14 cellular contexts compared by ENCODE assay signal in genomic region chr3:46517016-46517770, GRCh38. TPM values are rescaled to one million over a fixed set of nuclear protein-coding genes. Genes with fewer than 3 reads are reported as not detected.
DNase-seq lines count a peak whose midpoint lies in the region; ATAC-seq, FAIRE-seq and TF ChIP-seq lines count a peak whose summit lies in the region.
"Had no signal": no experiment of that assay in that cellular context is flagged by ENCODE, and none has a peak within 500 bp of the region (broad histone marks: within the 10 kb centered on the region; RNA-seq: fewer than 3 reads in every experiment).

No MANE protein-coding gene starts in this region.

- no peak for FAIRE-seq in H1 (lab: Jason Lieb, UNC)
- FAIRE-seq: GM18507 had no signal

- H4K91ac ChIP-seq in H1 (replicated peaks; ENCODE audit: insufficient read length, low read length), result no peak overlapping the region

- no peak overlapping the region for H4K5ac ChIP-seq in H1 (ENCODE audit: insufficient read length, low read depth, low read length)

- no peak overlapping the region for H3K4me2 ChIP-seq in H1 (ENCODE audit: insufficient read depth in 1 of 2, low read depth in 2 of 2, low read length in 2 of 2)
- no peak overlapping the region for H3K4me2 ChIP-seq in osteoblast (ENCODE audit: insufficient read depth, low read length)

- no peak overlapping the region for H3K14ac ChIP-seq in H1 (ENCODE audit: insufficient read length)

- no peak overlapping the region for H3K4me3 ChIP-seq in H1 (ENCODE audit: extremely low read depth in 1 of 4, insufficient read depth in 2 of 4, low read depth in 3 of 4, low read length in 4 of 4)
- H3K4me3 ChIP-seq in osteoblast (ENCODE audit: insufficient read depth, low read length), result no peak overlapping the region

- no peak for TF ChIP-seq EP300 in H1 (IDR thresholded peaks at IDR 0.05; ENCODE audit: borderline replicate concordance in 1 of 2, low read depth in 2 of 2, low read length in 2 of 2)

- no peak overlapping the region for H4K8ac ChIP-seq in H1 (ENCODE audit: extremely low read depth, insufficient read depth, low read length)

- no peak overlapping the region for H3K27ac ChIP-seq in H1 (ENCODE audit: low read depth, low read length)
- peak overlapping the region; percentile 55 for H3K27ac ChIP-seq in osteoblast (ENCODE audit: low read depth, low read length)

- no peak for TF ChIP-seq POLR2A in H1 (IDR thresholded peaks at IDR 0.05; ENCODE audit: control extremely low read depth in 1 of 2, low read depth in 2 of 2, low read length in 2 of 2)

- H2AFZ ChIP-seq in H1 (ENCODE audit: low read length), result no peak overlapping the region
- H2AFZ ChIP-seq in osteoblast (ENCODE audit: low read length), result no peak overlapping the region

- H3K23ac ChIP-seq in H1 (ENCODE audit: insufficient read length), result no peak overlapping the region

- H3K9ac ChIP-seq in H1 (replicated peaks in 1 of 4; ENCODE audit: extremely low read depth in 1 of 4, low read depth in 3 of 4, low read length in 3 of 4), result no peak overlapping the region

- H3K79me1 ChIP-seq in H1 (ENCODE audit: low read depth, low read length), result no peaks in the 10 kb centered on the region

- H3K18ac ChIP-seq in H1 (ENCODE audit: extremely low read depth, low read length), result no peak overlapping the region

- CTCF ChIA-PET in H1 (lab: Charles Lee; ENCODE audit: partially characterized antibody), result interaction anchor here (0.5 to 3.7 kb wide), 3 partner anchors 28 to 241 kb away, joined by 3 to 14 read pairs (median 3); no protein-coding TSS in a partner anchor

- 95% methylated on average over 7 of the region's 7 CpGs; no CpG with 5 or more reads in 1 of the 2 experiments for WGBS in H1 (ENCODE audit: extremely low coverage in 1 of 2, insufficient coverage in 1 of 2, insufficient read length in 1 of 2, insufficient replicate concordance in 2 of 2, low coverage in 1 of 2, low lambda C conversion rate in 2 of 2, missing lambda C conversion rate in 1 of 2), 2 experiments

- H2BK120ac ChIP-seq in H1 (replicated peaks; ENCODE audit: low read depth, low read length), result no peak overlapping the region

- no peaks in the 10 kb centered on the region for H3K36me3 ChIP-seq in H1 (ENCODE audit: control insufficient read depth in 2 of 4, insufficient read depth in 4 of 4, low read length in 3 of 4)
- H3K36me3 ChIP-seq in osteoblast (ENCODE audit: insufficient read depth, low read length), result no peaks in the 10 kb centered on the region

- no peak for TF ChIP-seq RAD21 in H1 (IDR thresholded peaks at IDR 0.05 in 1 of 2, conservative IDR thresholded peaks at IDR 0.05 in 1 of 2; ENCODE audit: low read depth in 2 of 2, low read length in 2 of 2)

- ATAC-seq in HG03280 (IDR thresholded peaks at IDR 0.05; ENCODE audit: unreplicated experiment), result no peak
- no peak for ATAC-seq in HG03432 (IDR thresholded peaks at IDR 0.05; ENCODE audit: unreplicated experiment)
- ATAC-seq in esophagus mucosa, result no peak

- peak overlapping the region; percentile 80; the same call in 1 of the 2 replicates for H2BK20ac ChIP-seq in H1 (ENCODE audit: low read length)

- H2BK5ac ChIP-seq in H1 (ENCODE audit: low read depth, low read length), result no peak overlapping the region

- H2AK5ac ChIP-seq in H1 (ENCODE audit: low read depth, low read length), result no peak overlapping the region

- H3K9me3 ChIP-seq in H1 (ENCODE audit: insufficient read depth in 2 of 2, low read depth in 1 of 2, low read length in 1 of 2), result no peaks in the 10 kb centered on the region
- H3K9me3 ChIP-seq in osteoblast (ENCODE audit: low read depth, low read length), result no peaks in the 10 kb centered on the region

- no peak overlapping the region for H2BK15ac ChIP-seq in H1 (ENCODE audit: low read length)

- no peaks in the 10 kb centered on the region for H3K23me2 ChIP-seq in H1 (ENCODE audit: low read depth, low read length)

- H3K4ac ChIP-seq in H1 (replicated peaks; ENCODE audit: insufficient read length, low read depth, low read length), result no peak overlapping the region

- DNase-seq in GM03348 (ENCODE audit: low spot score) (peak; percentile 58), RKO (ENCODE audit: low spot score) (peak; percentile 56), H1 (ENCODE audit: low read depth in 1 of 2, low spot score in 2 of 2) (no peak), osteoblast (ENCODE audit: insufficient read length, low spot score, missing footprints) (no peak), GF-D8 (lab: John Stamatoyannopoulos, UW) (no peak)
- DNase-seq: activated CD4-positive, alpha-beta T cell treated with anti-CD3 and anti-CD28 coated beads, Interleukin-2, amount 50 U/mL, for 4 hours; DMS 273 treated with DMSO at 0.1 percent for 48 hours; head of caudate nucleus; Karpas-422; NCI-H446 had no signal

- H4K20me1 ChIP-seq in H1 (replicated peaks in 1 of 2; ENCODE audit: control insufficient read depth in 1 of 2, insufficient read depth in 2 of 2, low read length in 2 of 2), result no peaks in the 10 kb centered on the region
- H4K20me1 ChIP-seq in osteoblast (ENCODE audit: insufficient read depth, low read length), result no peaks in the 10 kb centered on the region

- no peaks in the 10 kb centered on the region for H3K4me1 ChIP-seq in H1 (replicated peaks in 1 of 4; ENCODE audit: control insufficient read depth in 3 of 4, insufficient read depth in 4 of 4, low read length in 3 of 4)
- peaks cover 13% of the 10 kb centered on the region for H3K4me1 ChIP-seq in osteoblast (ENCODE audit: insufficient read depth, low read length)

- H3K56ac ChIP-seq in H1 (replicated peaks; ENCODE audit: insufficient read length, low read depth, low read length), result no peak overlapping the region

- no peak overlapping the region for H2BK12ac ChIP-seq in H1 (ENCODE audit: low read depth, low read length)

- TF ChIP-seq CTCF in H1 (IDR thresholded peaks at IDR 0.05; ENCODE audit: control extremely low read depth in 1 of 3, insufficient read depth in 1 of 3, low read depth in 1 of 3, low read length in 3 of 3) (no peak), osteoblast (IDR thresholded peaks at IDR 0.05; ENCODE audit: extremely low read depth, low read depth, low read length) (no peak)

- H3K27me3 ChIP-seq in H1 (replicated peaks in 1 of 4; ENCODE audit: control insufficient read depth in 3 of 4, extremely low read depth in 1 of 4, insufficient read depth in 3 of 4, low read length in 3 of 4), result no peaks in the 10 kb centered on the region
- no peaks in the 10 kb centered on the region for H3K27me3 ChIP-seq in osteoblast (ENCODE audit: insufficient read depth, low read length)

- POLR2A ChIA-PET in H1 (lab: Charles Lee; ENCODE audit: partially characterized antibody), result interaction anchor here (0.6 to 2.2 kb wide), 4 partner anchors 9 to 57 kb away, joined by 3 to 6 read pairs (median 4); no protein-coding TSS in a partner anchor

- H3K79me2 ChIP-seq in H1 (ENCODE audit: control insufficient read depth in 1 of 2, insufficient read depth in 2 of 2, low read length in 2 of 2) (no peaks in the 10 kb centered on the region), osteoblast (ENCODE audit: insufficient read depth, low read length) (no peaks in the 10 kb centered on the region)

TF ChIP-seq in H1, 55 proteins besides CTCF, POLR2A, EP300 and RAD21:
- TF ChIP-seq CTBP2 (IDR thresholded peaks at IDR 0.05; ENCODE audit: borderline replicate concordance, insufficient read depth, insufficient read length, low read length), result no peak
- TF ChIP-seq CREB1 (IDR thresholded peaks at IDR 0.05), result no peak
- TF ChIP-seq FOSL1 (IDR thresholded peaks at IDR 0.05; ENCODE audit: insufficient read depth, low read depth, low read length), result no peak
- TF ChIP-seq JUND (IDR thresholded peaks at IDR 0.05; ENCODE audit: low read length), result no peak
- no peak for TF ChIP-seq CHD1 (IDR thresholded peaks at IDR 0.05; ENCODE audit: low read depth, low read length)
- TF ChIP-seq MAFK (IDR thresholded peaks at IDR 0.05; ENCODE audit: low read depth, low read length), result no peak
- TF ChIP-seq SP2 (IDR thresholded peaks at IDR 0.05; ENCODE audit: low read length), result no peak

RNA-seq across cellular contexts. Expression of gene RTP3, which starts 19.4 kb away (rescaled TPM):
- 0.33 TPM in 1 of 2 replicates, not detected in the other for total RNA-seq in H1 (2021; fragmentation: NEBNext Ultra II Directional; extraction: Animal tissue kit (Norgen Biotek cat#: 25700))
- 0.06 and 0.08 TPM in 2 replicates for polyA plus RNA-seq in H1 (2011; rRNA removed)
- polyA plus RNA-seq in H1 (2011; cell fraction: cytosol; rRNA removed), result 0.05 TPM
- polyA plus RNA-seq in H1 (2011; cell fraction: nucleus; rRNA removed), result not detected
- 0.13 to 0.17 TPM (median 0.13 TPM) in 3 of 4 replicates, not detected in the other for polyA plus RNA-seq in H1 (2012, experiment 1 of 2)
- 0.13 TPM for polyA plus RNA-seq in H1 (2012, experiment 2 of 2)
- 0.10 TPM for polyA plus RNA-seq in H1 (2013, experiment 1 of 2)
- polyA plus RNA-seq in H1 (2013, experiment 2 of 2), result not detected
- polyA minus RNA-seq in H1 (2011; rRNA and poly(A)+ RNA removed), result not detected in 2 replicates
- polyA minus RNA-seq in H1 (2011; cell fraction: cytosol; rRNA and poly(A)+ RNA removed), result not detected
- polyA minus RNA-seq in H1 (2011; cell fraction: nucleus; rRNA and poly(A)+ RNA removed), result not detected
- total RNA-seq in osteoblast (not detected in 2 replicates), esophagus mucosa (not detected)

RNA-seq across cellular contexts. Expression of gene LRRC2, which starts 48.9 kb away (rescaled TPM):
- 6.4 and 7.3 TPM in 2 replicates for total RNA-seq in H1 (2021; fragmentation: NEBNext Ultra II Directional; extraction: Animal tissue kit (Norgen Biotek cat#: 25700))
- polyA plus RNA-seq in H1 (2011; rRNA removed), result 1.2 and 1.4 TPM in 2 replicates
- polyA plus RNA-seq in H1 (2011; cell fraction: cytosol; rRNA removed), result 2.8 TPM
- polyA plus RNA-seq in H1 (2011; cell fraction: nucleus; rRNA removed), result 2.9 TPM
- 2.8 to 3.4 TPM (median 3.1 TPM) in 4 replicates for polyA plus RNA-seq in H1 (2012, experiment 1 of 2)
- polyA plus RNA-seq in H1 (2012, experiment 2 of 2), result 0.24 TPM
- polyA plus RNA-seq in H1 (2013, experiment 1 of 2), result 3.9 TPM
- 3.5 TPM for polyA plus RNA-seq in H1 (2013, experiment 2 of 2)
- polyA minus RNA-seq in H1 (2011; rRNA and poly(A)+ RNA removed), result 3.5 and 4.9 TPM in 2 replicates
- polyA minus RNA-seq in H1 (2011; cell fraction: cytosol; rRNA and poly(A)+ RNA removed), result 1.9 TPM
- polyA minus RNA-seq in H1 (2011; cell fraction: nucleus; rRNA and poly(A)+ RNA removed), result 7.9 TPM
- total RNA-seq in osteoblast (4.7 and 5.1 TPM in 2 replicates), esophagus mucosa (0.28 TPM)

RNA-seq across cellular contexts. Expression of gene LTF, which starts 52.5 kb away (rescaled TPM):
- total RNA-seq in H1 (2021; fragmentation: NEBNext Ultra II Directional; extraction: Animal tissue kit (Norgen Biotek cat#: 25700)), result 0.80 and 0.99 TPM in 2 replicates
- 0.23 and 0.36 TPM in 2 replicates for polyA plus RNA-seq in H1 (2011; rRNA removed)
- 0.36 TPM for polyA plus RNA-seq in H1 (2011; cell fraction: cytosol; rRNA removed)
- polyA plus RNA-seq in H1 (2011; cell fraction: nucleus; rRNA removed), result 0.76 TPM
- 0.41 to 0.60 TPM (median 0.47 TPM) in 4 replicates for polyA plus RNA-seq in H1 (2012, experiment 1 of 2)
- polyA plus RNA-seq in H1 (2012, experiment 2 of 2), result 0.66 TPM
- polyA plus RNA-seq in H1 (2013, experiment 1 of 2), result 0.55 TPM
- polyA plus RNA-seq in H1 (2013, experiment 2 of 2), result 0.50 TPM
- 0.28 and 0.93 TPM in 2 replicates for polyA minus RNA-seq in H1 (2011; rRNA and poly(A)+ RNA removed)
- polyA minus RNA-seq in H1 (2011; cell fraction: cytosol; rRNA and poly(A)+ RNA removed), result 1.7 TPM
- polyA minus RNA-seq in H1 (2011; cell fraction: nucleus; rRNA and poly(A)+ RNA removed), result not detected
- total RNA-seq in osteoblast, result 0.59 and 0.72 TPM in 2 replicates
- total RNA-seq in esophagus mucosa, result 108 TPM

Comparison
In these comparisons a context has a peak if more than half of its experiments do, and no peak if none do; other contexts are left out.
1. DNase-seq: peak in GM03348 (single experiment) and RKO (single experiment); none in H1 (0 of 2), osteoblast (single experiment) and GF-D8 (single experiment).
2. RNA of gene LTF, which starts 52.5 kb away (total RNA-seq): 108 TPM in esophagus mucosa (single experiment); 0.80 to 0.99 TPM in H1 and 0.59 to 0.72 TPM in osteoblast; every median in the first group is over 10 times any median in the second.